Comparison of ENCODE assay signal across 18 cellular contexts in the genomic region with DNA sequence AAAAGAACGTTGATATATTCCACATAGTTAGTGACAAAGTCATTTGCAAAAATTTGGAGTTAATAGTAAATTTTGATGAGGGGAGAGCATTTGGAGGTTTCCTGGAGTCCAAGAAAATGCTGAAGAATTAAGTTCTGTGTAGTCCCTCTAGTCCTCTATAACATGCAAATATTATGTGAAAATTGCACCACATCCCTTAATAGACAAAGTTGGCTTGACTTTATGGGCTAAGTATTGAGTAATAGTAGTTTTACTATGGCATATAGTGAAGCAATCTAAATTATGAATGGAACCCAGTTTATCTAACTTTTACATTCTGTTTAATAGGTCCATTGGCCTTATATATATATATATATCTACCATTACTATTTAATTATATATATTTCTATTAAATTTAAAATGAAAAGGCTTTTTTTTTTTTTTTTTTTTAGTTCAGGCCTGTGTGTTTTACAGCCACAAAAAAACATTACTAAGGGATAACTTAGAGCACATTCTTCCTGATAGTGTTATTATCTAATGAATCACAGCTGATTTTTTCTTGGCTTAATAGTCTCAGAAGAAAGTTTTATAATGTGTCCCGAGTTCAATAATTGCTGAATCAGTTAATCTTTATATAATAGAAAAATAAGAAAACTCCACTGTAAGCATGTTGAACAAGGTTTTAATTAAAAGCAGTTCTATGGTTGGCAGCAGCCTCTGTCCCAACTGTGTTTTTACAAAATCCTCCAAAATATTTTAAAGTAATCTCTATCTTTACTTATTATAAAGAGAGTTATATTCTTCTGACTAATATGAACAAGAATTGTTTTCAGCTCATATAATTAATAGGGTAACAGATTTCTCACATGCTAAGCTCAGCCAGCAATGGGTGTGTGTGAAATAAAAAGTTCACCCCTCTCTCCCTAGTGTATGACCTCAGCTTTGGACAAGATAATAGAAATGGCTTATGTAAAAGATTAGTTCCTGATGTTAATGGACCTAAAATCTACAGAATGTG.
DNase-seq lines count a peak whose midpoint lies in the region; TF ChIP-seq lines count a peak whose summit lies in the region.
"Had no signal": no experiment of that assay in that cellular context is flagged by ENCODE, and none has a peak within 500 bp of the region (broad histone marks: within the 10 kb centered on the region; RNA-seq: fewer than 3 reads in every experiment).

No MANE protein-coding gene starts in this region.

- H3K27me3 Mint-ChIP-seq in mesothelial cell of epicardium (ENCODE audit: low read depth) = no peaks in the 10 kb centered on the region
- no peaks in the 10 kb centered on the region for H3K27me3 Mint-ChIP-seq in CD8-positive, alpha-beta memory T cell
- H3K27me3 Mint-ChIP-seq: stimulated activated naive CD8-positive, alpha-beta T cell treated with anti-CD3 and anti-CD28 coated beads, Interleukin-15, Interleukin-2, amounts not matched to agents 100 ng/mL and 50 ng/mL, for 24 hours had no signal

- H3K27ac ChIP-seq in breast epithelium (peak overlapping the region; percentile 68 to 72), mammary epithelial cell (ENCODE audit: insufficient read depth, low read depth, low read length) (no peak overlapping the region), vagina (peak overlapping the region; percentile 70), brain microvascular endothelial cell (no peak overlapping the region)
- H3K27ac ChIP-seq in CD8-positive, alpha-beta memory T cell (ENCODE audit: low read depth, low read length) = no peak overlapping the region
- H3K27ac ChIP-seq: 22Rv1, PC-9 had no signal

- TF ChIP-seq POLR2A in breast epithelium (IDR thresholded peaks at IDR 0.05) (no peak), vagina (IDR thresholded peaks at IDR 0.05) (no peak)

- TF ChIP-seq CTCF in breast epithelium (IDR thresholded peaks at IDR 0.05) = no peak
- no peak for TF ChIP-seq CTCF in mammary epithelial cell (conservative IDR thresholded peaks at IDR 0.05 in 1 of 2, IDR thresholded peaks at IDR 0.05 in 1 of 2; ENCODE audit: extremely low read depth in 1 of 2, insufficient read depth in 1 of 2, low read depth in 1 of 2, low read length in 2 of 2)
- TF ChIP-seq CTCF in mesothelial cell of epicardium (IDR thresholded peaks at IDR 0.05; ENCODE audit: unreplicated experiment) = no peak
- no peak for TF ChIP-seq CTCF in vagina (IDR thresholded peaks at IDR 0.05)
- TF ChIP-seq CTCF in brain microvascular endothelial cell (IDR thresholded peaks at IDR 0.05; ENCODE audit: low read depth, low read length, missing control alignments) = no peak

- H3K79me2 ChIP-seq in mammary epithelial cell (ENCODE audit: insufficient read depth, low read length) = no peaks in the 10 kb centered on the region

- no peak overlapping the region for H3K4me2 ChIP-seq in mammary epithelial cell (ENCODE audit: insufficient read depth, low read depth, low read length)
- H3K4me2 ChIP-seq: PC-9 had no signal

- H3K4me3 Mint-ChIP-seq in mesothelial cell of epicardium = no peak overlapping the region
- H3K4me3 Mint-ChIP-seq in CD8-positive, alpha-beta memory T cell = no peak overlapping the region
- H3K4me3 Mint-ChIP-seq: stimulated activated naive CD8-positive, alpha-beta T cell treated with anti-CD3 and anti-CD28 coated beads, Interleukin-15, Interleukin-2, amounts not matched to agents 100 ng/mL and 50 ng/mL, for 24 hours had no signal

- no peak overlapping the region for H2AFZ ChIP-seq in mammary epithelial cell (ENCODE audit: low read depth, low read length)
- H2AFZ ChIP-seq: PC-9 had no signal

- H3K4me1 ChIP-seq in breast epithelium (no peaks in the 10 kb centered on the region), mammary epithelial cell (ENCODE audit: insufficient read depth, low read length) (no peaks in the 10 kb centered on the region), vagina (peaks cover 4% of the 10 kb centered on the region)
- no peaks in the 10 kb centered on the region for H3K4me1 ChIP-seq in CD8-positive, alpha-beta memory T cell (ENCODE audit: insufficient read depth, low read length)
- H3K4me1 ChIP-seq: Caco-2 had no signal

- H3K36me3 Mint-ChIP-seq in mesothelial cell of epicardium = peaks cover 19% of the 10 kb centered on the region
- no peaks in the 10 kb centered on the region for H3K36me3 Mint-ChIP-seq in CD8-positive, alpha-beta memory T cell

- H3K27ac Mint-ChIP-seq in mesothelial cell of epicardium = peak overlapping the region; percentile 70
- no peak overlapping the region for H3K27ac Mint-ChIP-seq in CD8-positive, alpha-beta memory T cell
- H3K27ac Mint-ChIP-seq: stimulated activated naive CD8-positive, alpha-beta T cell treated with anti-CD3 and anti-CD28 coated beads, Interleukin-15, Interleukin-2, amounts not matched to agents 100 ng/mL and 50 ng/mL, for 24 hours had no signal

- POLR2A ChIA-PET in CD8-positive, alpha-beta memory T cell (lab: Charles Lee) = no interaction called here

- DNase-seq in breast epithelium (ENCODE audit: low spot score in 2 of 2) (no peak), mammary epithelial cell (no peak), fibroblast of gingiva (ENCODE audit: low read depth) (peak; percentile 70), mesothelial cell of epicardium (ENCODE audit: low spot score in 2 of 2, unreplicated experiment in 2 of 2) (no peak), vagina (ENCODE audit: extremely low spot score in 2 of 2) (no peak), NCI-H1417 treated with DMSO at 0.1 percent for 48 hours (lab: John Stamatoyannopoulos, UW) (no peak), brain microvascular endothelial cell (no peak)
- DNase-seq in CD8-positive, alpha-beta memory T cell = no peak
- DNase-seq: activated effector memory CD4-positive, alpha-beta T cell treated with Interleukin-2 at 50 U/mL for 16 hours; anterior cingulate cortex; Caco-2; KG1; mucosa of descending colon; NCI-H510A; occipital lobe; PC-9 had no signal

- H3K9me3 ChIP-seq in breast epithelium (no peaks in the 10 kb centered on the region), mammary epithelial cell (replicated peaks; ENCODE audit: insufficient read depth, low read length) (no peaks in the 10 kb centered on the region), vagina (no peaks in the 10 kb centered on the region)
- H3K9me3 ChIP-seq in CD8-positive, alpha-beta memory T cell (ENCODE audit: low read length) = no peaks in the 10 kb centered on the region
- H3K9me3 ChIP-seq: Caco-2, mucosa of descending colon had no signal

- 12% methylated on average over 2 of the region's 2 CpGs for WGBS in mammary epithelial cell (ENCODE audit: low coverage, missing lambda C conversion rate)

- intact Hi-C loops in breast epithelium (cut with DNase I; ENCODE audit: low total_unique reads) = no loop called here
- intact Hi-C loops in mammary epithelial cell (cut with micrococcal nuclease) = no loop called here
- intact Hi-C loops in vagina (cut with DNase I) = no loop called here

- in situ Hi-C loops in mammary epithelial cell (cut with MboI; ENCODE audit: low sequenced_read_pairs in 2 of 2) (no loop called here), brain microvascular endothelial cell (cut with HindIII; ENCODE audit: low pct_ligation_motif_present, low sequenced_read_pairs) (no loop called here)

- H3K4me3 ChIP-seq in breast epithelium = no peak overlapping the region
- no peak overlapping the region for H3K4me3 ChIP-seq in mammary epithelial cell (replicated peaks in 1 of 3; ENCODE audit: insufficient read depth in 1 of 3, low read depth in 2 of 3, low read length in 3 of 3)
- no peak overlapping the region for H3K4me3 ChIP-seq in vagina
- no peak overlapping the region for H3K4me3 ChIP-seq in CD8-positive, alpha-beta memory T cell (ENCODE audit: low read length)
- H3K4me3 ChIP-seq in brain microvascular endothelial cell (ENCODE audit: low read depth, low read length) = no peak overlapping the region
- H3K4me3 ChIP-seq: mucosa of descending colon, PC-9 had no signal

- CTCF ChIA-PET in mammary epithelial cell (lab: Charles Lee; ENCODE audit: low non-redundant PET) = no interaction called here
- CTCF ChIA-PET in CD8-positive, alpha-beta memory T cell (lab: Charles Lee) = no interaction called here

- peaks cover 30% of the 10 kb centered on the region for H3K9me3 Mint-ChIP-seq in mesothelial cell of epicardium
- H3K9me3 Mint-ChIP-seq in CD8-positive, alpha-beta memory T cell = peaks cover 0 to 1% (median 0%) of the 10 kb centered on the region in 5 donors
- H3K9me3 Mint-ChIP-seq: stimulated activated naive CD8-positive, alpha-beta T cell treated with anti-CD3 and anti-CD28 coated beads, Interleukin-15, Interleukin-2, amounts not matched to agents 100 ng/mL and 50 ng/mL, for 24 hours had no signal

- no peaks in the 10 kb centered on the region for H3K27me3 ChIP-seq in breast epithelium
- H3K27me3 ChIP-seq in mammary epithelial cell (ENCODE audit: insufficient read depth, low read length) = no peaks in the 10 kb centered on the region
- no peaks in the 10 kb centered on the region for H3K27me3 ChIP-seq in vagina
- no peaks in the 10 kb centered on the region for H3K27me3 ChIP-seq in CD8-positive, alpha-beta memory T cell (ENCODE audit: insufficient read depth, low read length, poor library complexity, severe bottlenecking)
- H3K27me3 ChIP-seq in brain microvascular endothelial cell (replicated peaks) = no peaks in the 10 kb centered on the region

- peaks cover 16% of the 10 kb centered on the region for H3K4me1 Mint-ChIP-seq in mesothelial cell of epicardium
- H3K4me1 Mint-ChIP-seq in CD8-positive, alpha-beta memory T cell = no peaks in the 10 kb centered on the region

- dilution Hi-C loops in mammary epithelial cell (cut with HindIII; ENCODE audit: low sequenced_read_pairs) = no loop called here

- BruUV-seq in mammary epithelial cell (replicated peaks; lab: Mats Ljungman, UMichigan) = no TSS peak

- H3K9ac ChIP-seq in mammary epithelial cell (ENCODE audit: insufficient read depth, low read length) = no peak overlapping the region

- H3K36me3 ChIP-seq in breast epithelium = no peaks in the 10 kb centered on the region
- no peaks in the 10 kb centered on the region for H3K36me3 ChIP-seq in mammary epithelial cell (ENCODE audit: insufficient read depth, low read length)
- no peaks in the 10 kb centered on the region for H3K36me3 ChIP-seq in vagina
- no peaks in the 10 kb centered on the region for H3K36me3 ChIP-seq in CD8-positive, alpha-beta memory T cell (ENCODE audit: insufficient read depth, low read length)
- no peaks in the 10 kb centered on the region for H3K36me3 ChIP-seq in brain microvascular endothelial cell (replicated peaks)

- no peaks in the 10 kb centered on the region for H4K20me1 ChIP-seq in mammary epithelial cell (ENCODE audit: insufficient read depth, low read length)

Comparison
In these comparisons a context has a peak if more than half of its experiments do, and no peak if none do; other contexts are left out.
1. H3K27ac ChIP-seq: peak in breast epithelium (2 of 2) and vagina (single experiment); none in mammary epithelial cell (single experiment), CD8-positive, alpha-beta memory T cell (single experiment) and brain microvascular endothelial cell (single experiment).